ENCODE assay signal across 13 cellular contexts in the genomic region with DNA sequence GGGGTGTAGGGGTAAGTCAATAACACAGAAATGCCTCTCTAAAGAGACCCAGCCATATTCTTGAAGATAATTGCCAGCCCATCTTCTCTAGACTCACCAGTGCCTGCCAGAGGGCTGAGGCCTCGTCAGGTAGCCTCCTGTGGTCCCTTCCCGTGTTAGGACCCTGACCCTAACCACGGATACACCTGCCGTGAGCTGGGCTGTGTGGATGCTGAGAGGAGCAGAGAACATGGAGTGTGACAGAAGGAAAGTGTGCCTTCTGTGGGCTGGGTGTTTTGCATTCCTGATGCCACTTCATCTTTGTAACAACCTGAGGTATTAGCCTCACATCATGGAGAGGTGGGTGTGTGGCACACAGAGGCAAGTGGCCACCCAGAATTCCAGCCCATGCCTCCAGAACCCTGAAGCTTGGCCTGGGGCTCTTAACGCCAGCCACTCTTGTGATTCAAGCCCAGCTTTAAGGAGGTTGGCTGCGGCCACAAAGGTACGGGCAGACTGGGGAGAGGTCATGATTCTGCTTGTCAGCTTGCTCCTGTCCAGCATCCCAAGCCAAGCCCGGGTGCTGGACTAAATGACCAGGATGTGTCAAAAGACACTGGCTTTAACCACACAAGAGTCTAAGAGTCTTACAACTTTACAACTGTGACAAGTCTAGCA. TPM values are rescaled to one million over a fixed set of nuclear protein-coding genes. Genes with fewer than 3 reads are reported as not detected.
DNase-seq lines count a peak whose midpoint lies in the region; ATAC-seq and TF ChIP-seq lines count a peak whose summit lies in the region.
"Had no signal": no experiment of that assay in that cellular context is flagged by ENCODE, and none has a peak within 500 bp of the region (broad histone marks: within the 10 kb centered on the region; RNA-seq: fewer than 3 reads in every experiment).

No MANE protein-coding gene starts in this region.

- CTCF ChIA-PET in activated B cell treated with CpG ODN at 0.5 μM for 24 hours (lab: Charles Lee), result interaction anchor here (1.0 to 6.1 kb wide), 12 partner anchors 27 to 482 kb away, joined by 3 to 46 read pairs (median 6); no protein-coding TSS in a partner anchor

- H3K27ac ChIP-seq in heart right ventricle, result no peak overlapping the region
- H3K27ac ChIP-seq in left ventricle myocardium inferior (replicated peaks), result no peak overlapping the region
- no peak overlapping the region for H3K27ac ChIP-seq in upper lobe of right lung
- H3K27ac ChIP-seq in adrenal gland, result no peak overlapping the region
- H3K27ac ChIP-seq: SJCRH30 had no signal

- no peaks in the 10 kb centered on the region for H3K9me3 Mint-ChIP-seq in activated B cell treated with CpG ODN at 0.5 μM for 24 hours
- no peaks in the 10 kb centered on the region for H3K9me3 Mint-ChIP-seq in endothelial cell (ENCODE audit: unreplicated experiment)

- DNase-seq in heart right ventricle (no peak), left ventricle myocardium inferior (no peak), activated B cell treated with CpG ODN at 0.5 μM for 24 hours (no peak), left lobe of liver (ENCODE audit: low spot score) (peak; percentile 33), upper lobe of right lung (no peak), adrenal gland (no peak), endothelial cell (ENCODE audit: low spot score) (no peak), NCI-H82 (lab: John Stamatoyannopoulos, UW) (no peak)
- DNase-seq: DMS 273 treated with DMSO at 0.1 percent for 48 hours had no signal

- H3K4me3 ChIP-seq in heart right ventricle (no peak overlapping the region), left ventricle myocardium inferior (no peak overlapping the region), upper lobe of right lung (no peak overlapping the region), adrenal gland (no peak overlapping the region)
- H3K4me3 ChIP-seq: A549, SJCRH30 had no signal

- no peaks in the 10 kb centered on the region for H3K36me3 ChIP-seq in heart right ventricle
- no peaks in the 10 kb centered on the region for H3K36me3 ChIP-seq in left ventricle myocardium inferior
- no peaks in the 10 kb centered on the region for H3K36me3 ChIP-seq in upper lobe of right lung
- H3K36me3 ChIP-seq in adrenal gland (replicated peaks in 1 of 2), result no peaks in the 10 kb centered on the region
- H3K36me3 ChIP-seq: SJCRH30 had no signal

- H3K9me3 ChIP-seq in heart right ventricle (no peaks in the 10 kb centered on the region), left ventricle myocardium inferior (replicated peaks) (no peaks in the 10 kb centered on the region), upper lobe of right lung (no peaks in the 10 kb centered on the region), adrenal gland (replicated peaks in 1 of 3) (no peaks in the 10 kb centered on the region)
- H3K9me3 ChIP-seq: A549, Caco-2, SJCRH30 had no signal

- H3K4me1 Mint-ChIP-seq in activated B cell treated with CpG ODN at 0.5 μM for 24 hours, result no peaks in the 10 kb centered on the region
- no peaks in the 10 kb centered on the region for H3K4me1 Mint-ChIP-seq in endothelial cell (ENCODE audit: unreplicated experiment)
- H3K4me1 Mint-ChIP-seq: CD4-positive, alpha-beta memory T cell had no signal

- ATAC-seq in heart right ventricle, result peak in 5 of 8 donors; percentile 8 to 23 (median 13)
- no peak for ATAC-seq in activated B cell treated with CpG ODN at 0.5 μM for 24 hours (ENCODE audit: low read depth)
- no peak for ATAC-seq in left lobe of liver
- ATAC-seq in upper lobe of right lung, result peak; percentile 55

- TF ChIP-seq POLR2A in adrenal gland (IDR thresholded peaks at IDR 0.05), result no peak

- WGBS in heart right ventricle, 2 donors, result 76 to 77% methylated on average over 8 of the region's 8 CpGs
- whole genome bisulfite sequencing in adrenal gland, 4 donors, result 41 to 86% (median 69%) methylated on average over 3 to 8 of the region's 8 CpGs

- intact Hi-C loops in heart right ventricle (cut with DNase I), result loop anchor here (1.0 to 10.0 kb wide), 10 partner anchors 171 to 403 kb away; a partner anchor contains a TSS
- intact Hi-C loops in left ventricle myocardium inferior (cut with micrococcal nuclease), result loop anchor here (5.0 kb wide), 2 partner anchors 176 to 321 kb away; no protein-coding TSS in a partner anchor
- intact Hi-C loops in activated B cell treated with CpG ODN at 0.5 μM for 24 hours (cut with micrococcal nuclease), result loop anchor here (1.0 to 2.0 kb wide), 7 partner anchors 39 to 481 kb away; no protein-coding TSS in a partner anchor
- intact Hi-C loops in upper lobe of right lung (cut with DNase I), result no loop called here
- intact Hi-C loops in adrenal gland (cut with DNase I), result loop anchor here (5.0 to 10.0 kb wide), 3 partner anchors 41 to 321 kb away; no protein-coding TSS in a partner anchor

- H3K36me3 Mint-ChIP-seq in activated B cell treated with CpG ODN at 0.5 μM for 24 hours (ENCODE audit: low read depth) (no peaks in the 10 kb centered on the region), endothelial cell (ENCODE audit: low read depth, unreplicated experiment) (no peaks in the 10 kb centered on the region)
- H3K36me3 Mint-ChIP-seq: CD4-positive, alpha-beta memory T cell had no signal

- no peaks in the 10 kb centered on the region for H3K27me3 Mint-ChIP-seq in activated B cell treated with CpG ODN at 0.5 μM for 24 hours
- H3K27me3 Mint-ChIP-seq in endothelial cell (ENCODE audit: unreplicated experiment), result peaks cover 2% of the 10 kb centered on the region
- H3K27me3 Mint-ChIP-seq: CD4-positive, alpha-beta memory T cell had no signal

- TF ChIP-seq CTCF in heart right ventricle (IDR thresholded peaks at IDR 0.05) (no peak), left ventricle myocardium inferior (IDR thresholded peaks at IDR 0.05; ENCODE audit: borderline replicate concordance) (no peak), activated B cell treated with CpG ODN at 0.5 μM for 24 hours (IDR thresholded peaks at IDR 0.05) (peak; percentile 15), upper lobe of right lung (IDR thresholded peaks at IDR 0.05) (no peak), adrenal gland (IDR thresholded peaks at IDR 0.05) (no peak), endothelial cell (IDR thresholded peaks at IDR 0.05; ENCODE audit: unreplicated experiment) (no peak)

- H3K27me3 ChIP-seq in heart right ventricle, result no peaks in the 10 kb centered on the region
- H3K27me3 ChIP-seq in left ventricle myocardium inferior (ENCODE audit: low read depth), result no peaks in the 10 kb centered on the region
- H3K27me3 ChIP-seq in upper lobe of right lung, result no peaks in the 10 kb centered on the region
- no peaks in the 10 kb centered on the region for H3K27me3 ChIP-seq in adrenal gland
- H3K27me3 ChIP-seq: SJCRH30 had no signal

- H3K4me1 ChIP-seq in heart right ventricle (peaks cover 0 to 12% (median 4%) of the 10 kb centered on the region in 9 donors), left ventricle myocardium inferior (peaks cover 5% of the 10 kb centered on the region), upper lobe of right lung (no peaks in the 10 kb centered on the region), adrenal gland (replicated peaks in 1 of 2) (peaks cover 0 to 17% of the 10 kb centered on the region in 2 donors)
- H3K4me1 ChIP-seq: Caco-2 had no signal

- H3K27ac Mint-ChIP-seq in activated B cell treated with CpG ODN at 0.5 μM for 24 hours, result no peak overlapping the region
- no peak overlapping the region for H3K27ac Mint-ChIP-seq in endothelial cell (ENCODE audit: unreplicated experiment)
- H3K27ac Mint-ChIP-seq: CD4-positive, alpha-beta memory T cell had no signal

- POLR2A ChIA-PET in activated B cell treated with CpG ODN at 0.5 μM for 24 hours (lab: Charles Lee), result interaction anchor here (1.2 to 1.6 kb wide), 2 partner anchors 20 to 43 kb away, joined by 3 to 7 read pairs; no protein-coding TSS in a partner anchor

- H3K4me3 Mint-ChIP-seq in activated B cell treated with CpG ODN at 0.5 μM for 24 hours (no peak overlapping the region), endothelial cell (ENCODE audit: unreplicated experiment) (no peak overlapping the region)
- H3K4me3 Mint-ChIP-seq: CD4-positive, alpha-beta memory T cell had no signal

RNA-seq across cellular contexts. Expression of a gene that starts 21.1 kb away (rescaled TPM):
- total RNA-seq in heart right ventricle (10 to 100 TPM; 19.6 to 47.9 (median 23.9) TPM), left ventricle myocardium inferior (29.9 TPM), activated B cell treated with CpG ODN at 0.5 μM for 24 hours (36.1 and 42.0 TPM in 2 replicates), left lobe of liver (16.3 TPM), upper lobe of right lung (47.5 TPM), adrenal gland (10 to 100 TPM; 13.0 to 68.0 (median 32.2) TPM), endothelial cell (ENCODE audit: unreplicated experiment) (8.7 TPM)
- polyA plus RNA-seq in heart right ventricle (10 to 100 TPM; 36.0 to 56.3 TPM), adrenal gland (10 to 100 TPM in 2 of 3 donors, 1 to 10 TPM in 1; 2.8 to 96.0 (median 62.1) TPM)

RNA-seq across cellular contexts. Expression of a gene that starts 22.7 kb away (rescaled TPM):
- total RNA-seq in heart right ventricle (1 to 10 TPM in 9 of 10 donors, under 1 TPM in 1; 0.42 to 4.0 (median 1.5) TPM), left ventricle myocardium inferior (1.7 TPM), activated B cell treated with CpG ODN at 0.5 μM for 24 hours (3.3 and 3.7 TPM in 2 replicates), left lobe of liver (1.5 TPM), upper lobe of right lung (3.7 TPM), adrenal gland (10 to 100 TPM; 22.0 to 52.4 (median 25.8) TPM), endothelial cell (ENCODE audit: unreplicated experiment) (16.4 TPM)
- polyA plus RNA-seq in heart right ventricle (1 to 10 TPM in 1 of 2 donors, under 1 TPM in 1; 0.66 to 2.2 TPM), adrenal gland (10 to 100 TPM; 17.0 to 28.7 (median 22.5) TPM)

RNA-seq across cellular contexts. Expression of a gene that starts 53.4 kb away (rescaled TPM):
- total RNA-seq in heart right ventricle, result 10 to 100 TPM in 2 of 10 donors, 1 to 10 TPM in 8; 4.1 to 10.9 (median 7.0) TPM
- polyA plus RNA-seq in heart right ventricle, result 1 to 10 TPM; 1.1 to 3.6 TPM
- total RNA-seq in left ventricle myocardium inferior, result 7.6 TPM
- 44.4 and 45.6 TPM in 2 replicates for total RNA-seq in activated B cell treated with CpG ODN at 0.5 μM for 24 hours
- 1.4 TPM for total RNA-seq in left lobe of liver
- total RNA-seq in upper lobe of right lung, result 4.8 TPM
- 10 to 100 TPM in 4 of 8 donors, 1 to 10 TPM in 4; 4.8 to 11.9 (median 9.7) TPM for total RNA-seq in adrenal gland
- 1 to 10 TPM; 1.7 to 3.0 (median 2.5) TPM for polyA plus RNA-seq in adrenal gland
- total RNA-seq in endothelial cell (ENCODE audit: unreplicated experiment), result 27.8 TPM

Comparison
In these comparisons a context has a peak if more than half of its experiments do, and no peak if none do; other contexts are left out.
1. ATAC-seq: peak in heart right ventricle (5 of 8) and upper lobe of right lung (single experiment); none in activated B cell treated with CpG ODN at 0.5 μM for 24 hours (single experiment) and left lobe of liver (single experiment).